20 cellular contexts compared by ENCODE assay signal in the genomic region with DNA sequence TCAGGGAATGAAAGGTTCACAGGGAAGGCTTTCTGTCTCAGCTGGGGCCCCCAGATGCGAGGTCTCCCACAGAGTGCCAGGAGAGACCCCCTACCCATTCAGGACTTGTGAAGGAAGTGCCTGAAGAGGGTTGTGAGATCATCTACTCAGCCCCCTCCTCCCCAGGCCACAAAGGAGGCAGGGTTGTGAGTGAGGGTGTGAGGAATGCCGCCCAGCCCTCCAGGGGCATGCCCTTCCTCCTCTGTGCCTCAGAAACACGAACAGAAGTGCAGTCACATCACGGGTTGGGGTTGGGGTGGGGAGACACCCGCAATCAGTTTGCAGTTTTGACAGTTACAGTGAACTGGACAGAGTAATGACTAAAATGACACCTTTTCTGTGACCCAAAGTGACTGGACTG. TPM values are rescaled to one million over a fixed set of nuclear protein-coding genes. Genes with fewer than 3 reads are reported as not detected.
DNase-seq lines count a peak whose midpoint lies in the region; ATAC-seq and TF ChIP-seq lines count a peak whose summit lies in the region.
"Had no signal": no experiment of that assay in that cellular context is flagged by ENCODE, and none has a peak within 500 bp of the region (broad histone marks: within the 10 kb centered on the region; RNA-seq: fewer than 3 reads in every experiment).

No MANE protein-coding gene starts in this region.

- no peaks in the 10 kb centered on the region for H3K9me3 Mint-ChIP-seq in activated naive CD4-positive, alpha-beta T cell treated with anti-CD3 and anti-CD28 coated beads, Interleukin-2, amount 50 U/mL, for 72 hours
- H3K9me3 Mint-ChIP-seq: activated T-cell treated with anti-CD3 and anti-CD28 coated beads, Interleukin-2, amount 50 U/mL, for 72 hours; central memory CD8-positive, alpha-beta T cell; effector memory CD8-positive, alpha-beta T cell; stimulated activated effector memory CD8-positive, alpha-beta T cell treated with anti-CD3 and anti-CD28 coated beads, Interleukin-12 subunit alpha, Interleukin-12 subunit beta, amount 100 ng/mL, for 72 hours had no signal

- H3K79me2 ChIP-seq in Loucy (ENCODE audit: insufficient read depth, low read length) = no peaks in the 10 kb centered on the region

- no peaks in the 10 kb centered on the region for H3F3A ChIP-seq in Loucy (ENCODE audit: low read depth)

- ATAC-seq in activated naive CD4-positive, alpha-beta T cell treated with anti-CD3 and anti-CD28 coated beads, Interleukin-2, amount 50 U/mL, for 72 hours = no peak
- ATAC-seq in GM21360 (IDR thresholded peaks at IDR 0.05; ENCODE audit: unreplicated experiment) = no peak
- ATAC-seq: activated T-cell treated with anti-CD3 and anti-CD28 coated beads, Interleukin-2, amount 50 U/mL, for 72 hours; effector memory CD8-positive, alpha-beta T cell; stimulated activated effector memory CD8-positive, alpha-beta T cell treated with anti-CD3 and anti-CD28 coated beads, Interleukin-12 subunit alpha, Interleukin-12 subunit beta, amount 100 ng/mL, for 72 hours had no signal

- no peaks in the 10 kb centered on the region for H4K20me1 ChIP-seq in Loucy (ENCODE audit: insufficient read depth, low read length, poor library complexity, severe bottlenecking)

- peaks cover 6 to 7% of the 10 kb centered on the region in 2 donors for H3K36me3 Mint-ChIP-seq in activated naive CD4-positive, alpha-beta T cell treated with anti-CD3 and anti-CD28 coated beads, Interleukin-2, amount 50 U/mL, for 72 hours
- H3K36me3 Mint-ChIP-seq: stimulated activated effector memory CD8-positive, alpha-beta T cell treated with anti-CD3 and anti-CD28 coated beads, Interleukin-12 subunit alpha, Interleukin-12 subunit beta, amount 100 ng/mL, for 72 hours had no signal

- H3K4me1 ChIP-seq in Loucy (ENCODE audit: insufficient read depth, low read length, poor library complexity, severe bottlenecking) = no peaks in the 10 kb centered on the region
- peaks cover 44% of the 10 kb centered on the region for H3K4me1 ChIP-seq in effector memory CD4-positive, alpha-beta T cell (ENCODE audit: control insufficient read depth, insufficient read depth, low read length, poor library complexity, severe bottlenecking)

- H3K27ac ChIP-seq in effector memory CD4-positive, alpha-beta T cell (ENCODE audit: insufficient read depth, low read length, poor library complexity, severe bottlenecking) = peak overlapping the region; percentile 28
- H3K27ac ChIP-seq in substantia nigra (ENCODE audit: low read depth, low read length, poor library complexity, severe bottlenecking) = peak overlapping the region; percentile 84
- H3K27ac ChIP-seq: KMS-11, right atrium auricular region, thoracic aorta had no signal

- H3K36me3 ChIP-seq in Loucy (ENCODE audit: insufficient read depth, low read length) = no peaks in the 10 kb centered on the region
- peaks cover 10% of the 10 kb centered on the region for H3K36me3 ChIP-seq in effector memory CD4-positive, alpha-beta T cell (ENCODE audit: control insufficient read depth, insufficient read depth, low read length)
- H3K36me3 ChIP-seq: right atrium auricular region, thoracic aorta had no signal

- peak overlapping the region; percentile 22 to 72 for H3K27ac Mint-ChIP-seq in activated naive CD4-positive, alpha-beta T cell treated with anti-CD3 and anti-CD28 coated beads, Interleukin-2, amount 50 U/mL, for 72 hours
- H3K27ac Mint-ChIP-seq: effector memory CD8-positive, alpha-beta T cell; stimulated activated effector memory CD8-positive, alpha-beta T cell treated with anti-CD3 and anti-CD28 coated beads, Interleukin-12 subunit alpha, Interleukin-12 subunit beta, amount 100 ng/mL, for 72 hours had no signal

- H2AFZ ChIP-seq in Loucy (ENCODE audit: low read length) = 0 out of 2 replicates have a peak overlapping the region, but pooled peaks have one; percentile 48

- H3K4me3 ChIP-seq in Loucy (ENCODE audit: low read length, poor library complexity, severe bottlenecking) = no peak overlapping the region
- no peak overlapping the region for H3K4me3 ChIP-seq in effector memory CD4-positive, alpha-beta T cell (ENCODE audit: insufficient read depth, low read depth, low read length, poor library complexity, severe bottlenecking)
- H3K4me3 ChIP-seq: right atrium auricular region, thoracic aorta had no signal

- H3K9me2 ChIP-seq in Loucy (replicated peaks; ENCODE audit: low read depth, low read length) = no peaks in the 10 kb centered on the region

- no peaks in the 10 kb centered on the region for H3K9me3 ChIP-seq in Loucy (ENCODE audit: insufficient read depth, low read depth, low read length)
- no peaks in the 10 kb centered on the region for H3K9me3 ChIP-seq in effector memory CD4-positive, alpha-beta T cell (ENCODE audit: control insufficient read depth, low read length)
- H3K9me3 ChIP-seq: right atrium auricular region, thoracic aorta had no signal

- DNase-seq in activated naive CD4-positive, alpha-beta T cell treated with anti-CD3 and anti-CD28 coated beads, Interleukin-2, amount 50 U/mL, for 72 hours (ENCODE audit: low spot score in 2 of 2) = no peak
- no peak for DNase-seq in activated naive CD4-positive, alpha-beta T cell (lab: John Stamatoyannopoulos, UW)
- DNase-seq in effector memory CD4-positive, alpha-beta T cell = no peak
- DNase-seq in substantia nigra (lab: John Stamatoyannopoulos, UW) = no peak
- DNase-seq in SIG-M5 (lab: John Stamatoyannopoulos, UW) = no peak
- DNase-seq in NCI-H82 treated with DMSO at 0.1 percent for 48 hours (lab: John Stamatoyannopoulos, UW; ENCODE audit: unreplicated experiment) = no peak
- DNase-seq: activated T-cell treated with anti-CD3 and anti-CD28 coated beads, Interleukin-2, amount 50 U/mL, for 72 hours; effector memory CD8-positive, alpha-beta T cell; glutamatergic neuron; NCI-H1048; NCI-H1930; occipital lobe had no signal

- peaks cover 15% of the 10 kb centered on the region for H3K27me3 ChIP-seq in Loucy (ENCODE audit: insufficient read depth, low read length, poor library complexity, severe bottlenecking)
- no peaks in the 10 kb centered on the region for H3K27me3 ChIP-seq in effector memory CD4-positive, alpha-beta T cell (replicated peaks; ENCODE audit: control insufficient read depth, insufficient read depth, low read length, poor library complexity, severe bottlenecking)
- H3K27me3 ChIP-seq: right atrium auricular region had no signal

- H3K9ac ChIP-seq in Loucy (ENCODE audit: low read depth, low read length, poor library complexity, severe bottlenecking) = no peak overlapping the region
- H3K9ac ChIP-seq: KMS-11 had no signal

- no peak for TF ChIP-seq CTCF in Loucy (conservative IDR thresholded peaks at IDR 0.05; ENCODE audit: low read length)

- no peak overlapping the region for H3K4me2 ChIP-seq in Loucy (ENCODE audit: low read depth, low read length, poor library complexity, severe bottlenecking)
- H3K4me2 ChIP-seq: KMS-11 had no signal

RNA-seq across cellular contexts. Expression of gene MAL, which starts 5.0 kb away (rescaled TPM):
- total RNA-seq in activated naive CD4-positive, alpha-beta T cell treated with anti-CD3 and anti-CD28 coated beads, Interleukin-2, amount 50 U/mL, for 72 hours = 10 to 100 TPM; 26.3 to 62.8 TPM
- total RNA-seq: fibroblast of lung, occipital lobe, thoracic aorta had no signal
